8 cellular contexts compared by ENCODE assay signal in the genomic region with DNA sequence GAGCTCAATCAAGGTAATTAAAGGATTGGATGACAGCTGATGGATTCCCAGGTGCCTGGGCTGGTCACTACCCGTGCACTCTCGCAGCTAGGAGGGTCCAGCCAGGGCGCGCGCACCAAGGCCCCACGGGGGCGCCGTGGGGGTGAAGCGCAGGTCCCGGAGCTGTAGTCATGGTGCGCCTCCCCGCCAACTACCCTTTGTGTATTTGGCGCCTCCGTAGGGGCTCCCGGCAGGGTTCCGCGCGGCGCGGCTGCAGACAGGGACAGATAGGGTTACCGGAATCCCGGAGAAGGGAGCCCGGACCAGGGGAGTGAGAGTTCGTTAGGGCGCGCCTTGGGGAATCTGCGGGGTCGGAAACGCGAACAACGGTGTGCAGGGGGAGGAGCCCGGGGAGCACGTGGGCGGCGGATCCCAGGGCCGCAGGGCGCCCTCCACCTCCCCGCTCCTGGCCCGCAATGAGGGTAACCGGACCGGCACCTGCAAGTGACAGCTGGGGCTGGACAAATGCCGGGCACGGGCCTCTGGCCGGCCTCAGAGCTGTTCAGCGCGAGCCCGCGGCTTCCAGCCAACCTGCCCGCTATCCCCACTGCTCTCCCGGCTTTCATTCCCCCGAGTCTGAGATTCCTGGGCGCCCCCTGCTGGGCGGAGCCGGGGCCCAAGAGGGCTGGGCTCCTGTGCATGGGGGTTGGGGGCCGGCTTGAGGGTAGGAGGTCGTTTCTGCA. TPM values are rescaled to one million over a fixed set of nuclear protein-coding genes. Genes with fewer than 3 reads are reported as not detected.
DNase-seq lines count a peak whose midpoint lies in the region; TF ChIP-seq lines count a peak whose summit lies in the region.

No MANE protein-coding gene starts in this region.

- H4K12ac ChIP-seq in trophoblast cell (ENCODE audit: low read depth, low read length): peak overlapping the region; percentile 16

- H3K4ac ChIP-seq in trophoblast cell (ENCODE audit: low read depth, low read length): no peak overlapping the region

- H3K4me2 ChIP-seq in trophoblast cell (ENCODE audit: low read length): peak overlapping the region; percentile 90

- H3K4me1 ChIP-seq in cardiac muscle cell (ENCODE audit: low read depth) (peaks cover 6% of the 10 kb centered on the region), trophoblast cell (ENCODE audit: control insufficient read depth in 1 of 2, insufficient read depth in 2 of 2, low read length in 2 of 2) (peaks cover 2 to 3% of the 10 kb centered on the region in 2 experiments), tibial nerve (peaks cover 0 to 17% (median 7%) of the 10 kb centered on the region in 4 donors)

- peaks cover 3% of the 10 kb centered on the region for H3K79me2 ChIP-seq in trophoblast cell (ENCODE audit: control insufficient read depth, insufficient read depth, low read length, poor library complexity)

- TF ChIP-seq POLR2A in tibial nerve (IDR thresholded peaks at IDR 0.05): no peak

- H4K8ac ChIP-seq in trophoblast cell (ENCODE audit: low read depth, low read length): peak overlapping the region; percentile 43

- no peak overlapping the region for H2BK12ac ChIP-seq in trophoblast cell (ENCODE audit: low read length)

- TF ChIP-seq CTCF in LNCaP clone FGC (IDR thresholded peaks at IDR 0.05; ENCODE audit: control insufficient read depth, extremely low read depth, insufficient read depth) (peak; percentile 74), cardiac muscle cell (IDR thresholded peaks at IDR 0.05; ENCODE audit: low read depth, low read length) (peak; percentile 93), tibial nerve (IDR thresholded peaks at IDR 0.05) (peak; percentile 85 to 94 (median 92))

- H3K9me3 ChIP-seq in cardiac muscle cell (ENCODE audit: low read depth) (no peaks in the 10 kb centered on the region), trophoblast cell (ENCODE audit: insufficient read depth, low read depth, low read length) (no peaks in the 10 kb centered on the region), tibial nerve (no peaks in the 10 kb centered on the region)

- H2BK5ac ChIP-seq in trophoblast cell (ENCODE audit: low read depth, low read length, poor library complexity): no peak overlapping the region

- H2AK5ac ChIP-seq in trophoblast cell (ENCODE audit: low read length): no peak overlapping the region

- no peak overlapping the region for H2BK120ac ChIP-seq in trophoblast cell (ENCODE audit: insufficient read depth, low read length, poor library complexity)

- H3K27ac ChIP-seq in cardiac muscle cell: peak overlapping the region; percentile 64
- H3K27ac ChIP-seq in trophoblast cell (ENCODE audit: low read depth, low read length): no peak overlapping the region
- H3K27ac ChIP-seq in tibial nerve: peak overlapping the region; percentile 8 to 78 (median 60)

- no peak overlapping the region for H3K23ac ChIP-seq in trophoblast cell (ENCODE audit: low read length)

- no peaks in the 10 kb centered on the region for H3K79me1 ChIP-seq in trophoblast cell (ENCODE audit: low read length)

- peak overlapping the region; percentile 86 for H2AFZ ChIP-seq in trophoblast cell (ENCODE audit: insufficient read depth, low read length, poor library complexity)

- no peak overlapping the region for H3K14ac ChIP-seq in trophoblast cell (ENCODE audit: low read length)

- H3K36me3 ChIP-seq in cardiac muscle cell (no peaks in the 10 kb centered on the region), trophoblast cell (ENCODE audit: control insufficient read depth in 1 of 2, insufficient read depth in 2 of 2, low read length in 2 of 2) (peaks cover 2 to 3% of the 10 kb centered on the region in 2 experiments), tibial nerve (peaks cover 0 to 24% (median 0%) of the 10 kb centered on the region in 3 donors)

- H4K91ac ChIP-seq in trophoblast cell (ENCODE audit: low read depth, low read length): no peak overlapping the region

- H3K4me3 ChIP-seq in LNCaP clone FGC (ENCODE audit: low read depth, low read length): peak overlapping the region; percentile 50
- peak overlapping the region; percentile 47 for H3K4me3 ChIP-seq in cardiac muscle cell
- H3K4me3 ChIP-seq in trophoblast cell (ENCODE audit: low read depth, low read length): peak overlapping the region; percentile 67
- peak overlapping the region; percentile 48 to 73 (median 68) for H3K4me3 ChIP-seq in tibial nerve

- no CpG with 5 or more reads among the region's 56 CpGs for WGBS in trophoblast cell (ENCODE audit: extremely low coverage, insufficient coverage, insufficient read length)
- 0% methylated on average over 47 to 51 of the region's 56 CpGs for WGBS in tibial nerve, 2 donors

- TF ChIP-seq EP300 in tibial nerve (IDR thresholded peaks at IDR 0.05): peak in 1 of 2 donors; percentile 37

- no peak overlapping the region for H3K18ac ChIP-seq in trophoblast cell (ENCODE audit: low read length)

- DNase-seq in NOMO-1 (lab: John Stamatoyannopoulos, UW; ENCODE audit: unreplicated experiment in 2 of 2) (peak; percentile 61 to 69), NOMO-1 treated with dmso at 0.1 percent for 144 hours (lab: John Stamatoyannopoulos, UW; ENCODE audit: unreplicated experiment) (no peak), LNCaP clone FGC (ENCODE audit: low read depth) (peak; percentile 27), SKM-1 treated with dmso at 0.1 percent for 144 hours (lab: John Stamatoyannopoulos, UW; ENCODE audit: unreplicated experiment) (peak; percentile 35), cardiac muscle cell (ENCODE audit: low read depth in 1 of 2, low spot score in 1 of 2) (peak; percentile 74 to 88), trophoblast cell (peak; percentile 69 to 72), tibial nerve (ENCODE audit: low spot score in 2 of 2) (peak; percentile 68 to 81)
- peak; percentile 49 for DNase-seq in activated naive CD8-positive, alpha-beta T cell treated with anti-CD3 and anti-CD28 coated beads, Interleukin-2, amount 50 U/mL, for 16 hours (ENCODE audit: low read depth, low spot score)

- H3K9ac ChIP-seq in trophoblast cell (ENCODE audit: low read length): no peak overlapping the region

- H3K27me3 ChIP-seq in cardiac muscle cell (no peaks in the 10 kb centered on the region), trophoblast cell (ENCODE audit: insufficient read depth, low read length) (no peaks in the 10 kb centered on the region), tibial nerve (no peaks in the 10 kb centered on the region)

RNA-seq across cellular contexts. Expression of a gene that starts 3.4 kb away (rescaled TPM):
- total RNA-seq in cardiac muscle cell: 0.33 and 1.2 TPM in 2 replicates
- polyA plus RNA-seq in cardiac muscle cell: 0.22 and 1.2 TPM in 2 replicates
- 0.07 and 0.11 TPM in 2 replicates for polyA plus RNA-seq in trophoblast cell (2013)
- total RNA-seq in tibial nerve: 1 to 10 TPM; 1.3 to 3.6 (median 1.6) TPM

RNA-seq across cellular contexts. Expression of a gene that starts 8.1 kb away (rescaled TPM):
- 21.1 and 50.7 TPM in 2 replicates for total RNA-seq in cardiac muscle cell
- 64.2 and 82.2 TPM in 2 replicates for polyA plus RNA-seq in cardiac muscle cell
- 17.6 TPM in 2 replicates for polyA plus RNA-seq in trophoblast cell (2013)
- total RNA-seq in tibial nerve: 10 to 100 TPM; 10.3 to 62.4 (median 21.2) TPM
